Comparison of ENCODE assay signal across 36 cellular contexts in genomic region chr2:192345287-192345686, GRCh38.
"Had no signal": no experiment of that assay in that cellular context is flagged by ENCODE, and none has a peak within 500 bp of the region (broad histone marks: within the 10 kb centered on the region; RNA-seq: fewer than 3 reads in every experiment).

No MANE protein-coding gene starts in this region.

- FAIRE-seq: colon had no signal

- H3K4me3 Mint-ChIP-seq: activated CD4-positive, alpha-beta memory T cell treated with anti-CD3 and anti-CD28 coated beads for 36 hours; activated CD4-positive, alpha-beta T cell treated with anti-CD3 and anti-CD28 coated beads for 36 hours; activated CD4-positive, alpha-beta T cell treated with anti-CD3 and anti-CD28 coated beads, Interleukin-2, amount 10 ng/mL, durations not matched to agents 24 days and 14 days; activated CD8-positive, alpha-beta memory T cell treated with anti-CD3 and anti-CD28 coated beads, Interleukin-2, amount 10 ng/mL, durations not matched to agents 7 days and 5 days; activated CD8-positive, alpha-beta T cell treated with anti-CD3 and anti-CD28 coated beads, Interleukin-2, amount 10 ng/mL, durations not matched to agents 7 days and 5 days; activated naive CD4-positive, alpha-beta T cell treated with anti-CD3 and anti-CD28 coated beads for 36 hours; activated naive CD4-positive, alpha-beta T cell treated with anti-CD3 and anti-CD28 coated beads, Interleukin-2, amount 50 U/mL, for 24 hours; activated naive CD8-positive, alpha-beta T cell treated with anti-CD3 and anti-CD28 coated beads for 36 hours; activated naive CD8-positive, alpha-beta T cell treated with anti-CD3 and anti-CD28 coated beads, Interleukin-2, amount 50 U/mL, for 24 hours; activated T-helper 1 cell treated with anti-CD3 and anti-CD28 coated beads, Interleukin-12 subunit alpha, Interleukin-12 subunit beta, Interleukin-2, Interleukin-4 antibody, amounts not matched to agents 30 ng/mL and 10 ng/mL and 1 ng/mL, durations not matched to agents 14 hours and 24 hours and 36 hours; effector memory CD8-positive, alpha-beta T cell; T-helper 17 cell; T-helper 2 cell treated with Interferon-gamma antibody and Interleukin-4, amounts not matched to agents 5 μg/mL and 100 μg/mL, for 36 hours had no signal

- H3K27me3 Mint-ChIP-seq: activated CD4-positive, alpha-beta memory T cell treated with anti-CD3 and anti-CD28 coated beads for 36 hours; activated CD4-positive, alpha-beta T cell treated with anti-CD3 and anti-CD28 coated beads for 36 hours; activated CD4-positive, alpha-beta T cell treated with anti-CD3 and anti-CD28 coated beads, Interleukin-2, amount 10 ng/mL, durations not matched to agents 24 days and 14 days; activated CD8-positive, alpha-beta memory T cell treated with anti-CD3 and anti-CD28 coated beads, Interleukin-2, amount 10 ng/mL, durations not matched to agents 7 days and 5 days; activated naive CD4-positive, alpha-beta T cell treated with anti-CD3 and anti-CD28 coated beads, Interleukin-2, amount 50 U/mL, for 24 hours; activated naive CD8-positive, alpha-beta T cell treated with anti-CD3 and anti-CD28 coated beads for 36 hours; activated naive CD8-positive, alpha-beta T cell treated with anti-CD3 and anti-CD28 coated beads, Interleukin-2, amount 50 U/mL, for 24 hours; effector memory CD8-positive, alpha-beta T cell; T-helper 17 cell had no signal

- H3K27me3 ChIP-seq: adrenal gland, body of pancreas, esophagus muscularis mucosa, foreskin keratinocyte, gastrocnemius medialis, heart left ventricle had no signal

- H3K36me3 ChIP-seq: adrenal gland, esophagus muscularis mucosa, gastrocnemius medialis, heart left ventricle had no signal

- H3K36me3 Mint-ChIP-seq: activated CD4-positive, alpha-beta memory T cell treated with anti-CD3 and anti-CD28 coated beads for 36 hours; activated CD8-positive, alpha-beta memory T cell treated with anti-CD3 and anti-CD28 coated beads, Interleukin-2, amount 10 ng/mL, durations not matched to agents 7 days and 5 days; activated naive CD4-positive, alpha-beta T cell treated with anti-CD3 and anti-CD28 coated beads, Interleukin-2, amount 50 U/mL, for 24 hours; activated naive CD8-positive, alpha-beta T cell treated with anti-CD3 and anti-CD28 coated beads for 36 hours had no signal

- ATAC-seq: activated CD4-positive, alpha-beta T cell treated with anti-CD3 and anti-CD28 coated beads for 36 hours; activated CD8-positive, alpha-beta memory T cell treated with anti-CD3 and anti-CD28 coated beads, Interleukin-2, amount 10 ng/mL, durations not matched to agents 7 days and 5 days; activated CD8-positive, alpha-beta T cell treated with anti-CD3 and anti-CD28 coated beads, Interleukin-2, amount 10 ng/mL, durations not matched to agents 7 days and 5 days; activated naive CD8-positive, alpha-beta T cell treated with anti-CD3 and anti-CD28 coated beads, Interleukin-2, amount 50 U/mL, for 24 hours; body of pancreas; effector memory CD8-positive, alpha-beta T cell; foreskin keratinocyte; gastrocnemius medialis; heart left ventricle; T-helper 17 cell had no signal

- H3K4me3 ChIP-seq: adrenal gland, body of pancreas, esophagus muscularis mucosa, gastrocnemius medialis, heart left ventricle had no signal

- H3K4me1 ChIP-seq: adrenal gland, body of pancreas, esophagus muscularis mucosa, foreskin keratinocyte, gastrocnemius medialis, heart left ventricle had no signal

- H3K9me3 ChIP-seq: adrenal gland, body of pancreas, esophagus muscularis mucosa, gastrocnemius medialis had no signal

- H3K27ac ChIP-seq: adrenal gland, body of pancreas, esophagus muscularis mucosa, foreskin keratinocyte, gastrocnemius medialis, heart left ventricle had no signal

- DNase-seq: activated CD4-positive, alpha-beta memory T cell treated with anti-CD3 and anti-CD28 coated beads for 36 hours; activated CD4-positive, alpha-beta T cell treated with anti-CD3 and anti-CD28 coated beads for 36 hours; activated CD4-positive, alpha-beta T cell treated with anti-CD3 and anti-CD28 coated beads, Interleukin-2, amount 10 ng/mL, durations not matched to agents 24 days and 14 days; activated CD4-positive, CD25-positive, alpha-beta regulatory T cell; activated CD4-positive, CD25-positive, alpha-beta regulatory T cell treated with anti-CD3 and anti-CD28 coated beads, Interleukin-2, amount 50 U/mL, for 72 hours; activated CD8-positive, alpha-beta memory T cell treated with anti-CD3 and anti-CD28 coated beads, Interleukin-2, amount 10 ng/mL, durations not matched to agents 7 days and 5 days; activated CD8-positive, alpha-beta memory T cell treated with anti-CD3 and anti-CD28 coated beads, Interleukin-2, amount 50 U/mL, for 4 hours; activated CD8-positive, alpha-beta T cell treated with anti-CD3 and anti-CD28 coated beads, Interleukin-2, amount 10 ng/mL, durations not matched to agents 7 days and 5 days; activated effector memory CD4-positive, alpha-beta T cell treated with anti-CD3 and anti-CD28 coated beads, Interleukin-2, amount 50 U/mL, for 16 hours; activated naive CD4-positive, alpha-beta T cell treated with anti-CD3 and anti-CD28 coated beads for 36 hours; activated naive CD8-positive, alpha-beta T cell treated with anti-CD3 and anti-CD28 coated beads for 36 hours; activated naive CD8-positive, alpha-beta T cell treated with anti-CD3 and anti-CD28 coated beads, Interleukin-2, amount 50 U/mL, for 24 hours; activated T-cell treated with anti-CD3 and anti-CD28 coated beads, Interleukin-2, amount 50 U/mL, for 1 hour; activated T-cell treated with anti-CD3 and anti-CD28 coated beads, Interleukin-2, amount 50 U/mL, for 48 hours; adrenal gland; amygdala; aorta; body of pancreas; caudate nucleus; cortex of kidney; dermis blood vessel endothelial cell; effector CD4-positive, alpha-beta T cell; effector memory CD8-positive, alpha-beta T cell; erythroblast; foreskin keratinocyte; gastrocnemius medialis; glutamatergic neuron; heart left ventricle; T-helper 17 cell; T1000 had no signal

- H3K4me1 Mint-ChIP-seq: activated CD4-positive, alpha-beta T cell treated with anti-CD3 and anti-CD28 coated beads for 36 hours; activated CD4-positive, alpha-beta T cell treated with anti-CD3 and anti-CD28 coated beads, Interleukin-2, amount 10 ng/mL, durations not matched to agents 24 days and 14 days; activated CD8-positive, alpha-beta memory T cell treated with anti-CD3 and anti-CD28 coated beads, Interleukin-2, amount 10 ng/mL, durations not matched to agents 7 days and 5 days; activated naive CD4-positive, alpha-beta T cell treated with anti-CD3 and anti-CD28 coated beads, Interleukin-2, amount 50 U/mL, for 24 hours; activated naive CD8-positive, alpha-beta T cell treated with anti-CD3 and anti-CD28 coated beads for 36 hours; activated naive CD8-positive, alpha-beta T cell treated with anti-CD3 and anti-CD28 coated beads, Interleukin-2, amount 50 U/mL, for 24 hours; T-helper 17 cell had no signal

- H3K27ac Mint-ChIP-seq: activated CD4-positive, alpha-beta memory T cell treated with anti-CD3 and anti-CD28 coated beads for 36 hours; activated CD4-positive, alpha-beta T cell treated with anti-CD3 and anti-CD28 coated beads for 36 hours; activated CD4-positive, alpha-beta T cell treated with anti-CD3 and anti-CD28 coated beads, Interleukin-2, amount 10 ng/mL, durations not matched to agents 24 days and 14 days; activated CD8-positive, alpha-beta memory T cell treated with anti-CD3 and anti-CD28 coated beads, Interleukin-2, amount 10 ng/mL, durations not matched to agents 7 days and 5 days; activated CD8-positive, alpha-beta T cell treated with anti-CD3 and anti-CD28 coated beads, Interleukin-2, amount 10 ng/mL, durations not matched to agents 7 days and 5 days; activated naive CD4-positive, alpha-beta T cell treated with anti-CD3 and anti-CD28 coated beads for 36 hours; activated naive CD4-positive, alpha-beta T cell treated with anti-CD3 and anti-CD28 coated beads, Interleukin-2, amount 50 U/mL, for 24 hours; activated naive CD8-positive, alpha-beta T cell treated with anti-CD3 and anti-CD28 coated beads for 36 hours; activated naive CD8-positive, alpha-beta T cell treated with anti-CD3 and anti-CD28 coated beads, Interleukin-2, amount 50 U/mL, for 24 hours; activated T-helper 1 cell treated with anti-CD3 and anti-CD28 coated beads, Interleukin-12 subunit alpha, Interleukin-12 subunit beta, Interleukin-2, Interleukin-4 antibody, amounts not matched to agents 30 ng/mL and 10 ng/mL and 1 ng/mL, durations not matched to agents 14 hours and 24 hours and 36 hours; activated T-helper 2 cell treated with anti-CD3 and anti-CD28 coated beads, Interferon-gamma antibody, Interleukin-2, Interleukin-4, amounts not matched to agents 10 μg/mL and 5 μg/mL and 100 μg/mL, durations not matched to agents 14 hours and 24 hours and 36 hours; effector memory CD8-positive, alpha-beta T cell; T-helper 17 cell; T-helper 2 cell treated with Interferon-gamma antibody and Interleukin-4, amounts not matched to agents 5 μg/mL and 100 μg/mL, for 36 hours had no signal

- H3K9me3 Mint-ChIP-seq: activated CD4-positive, alpha-beta memory T cell treated with anti-CD3 and anti-CD28 coated beads for 36 hours; activated CD4-positive, alpha-beta T cell treated with anti-CD3 and anti-CD28 coated beads, Interleukin-2, amount 10 ng/mL, durations not matched to agents 24 days and 14 days; activated naive CD4-positive, alpha-beta T cell treated with anti-CD3 and anti-CD28 coated beads for 36 hours; activated T-helper 1 cell treated with anti-CD3 and anti-CD28 coated beads, Interleukin-12 subunit alpha, Interleukin-12 subunit beta, Interleukin-2, Interleukin-4 antibody, amounts not matched to agents 30 ng/mL and 10 ng/mL and 1 ng/mL, durations not matched to agents 14 hours and 24 hours and 36 hours; activated T-helper 2 cell treated with anti-CD3 and anti-CD28 coated beads, Interferon-gamma antibody, Interleukin-2, Interleukin-4, amounts not matched to agents 10 μg/mL and 5 μg/mL and 100 μg/mL, durations not matched to agents 14 hours and 24 hours and 36 hours; T-helper 2 cell treated with Interferon-gamma antibody and Interleukin-4, amounts not matched to agents 5 μg/mL and 100 μg/mL, for 36 hours had no signal
